In the genomic region with DNA sequence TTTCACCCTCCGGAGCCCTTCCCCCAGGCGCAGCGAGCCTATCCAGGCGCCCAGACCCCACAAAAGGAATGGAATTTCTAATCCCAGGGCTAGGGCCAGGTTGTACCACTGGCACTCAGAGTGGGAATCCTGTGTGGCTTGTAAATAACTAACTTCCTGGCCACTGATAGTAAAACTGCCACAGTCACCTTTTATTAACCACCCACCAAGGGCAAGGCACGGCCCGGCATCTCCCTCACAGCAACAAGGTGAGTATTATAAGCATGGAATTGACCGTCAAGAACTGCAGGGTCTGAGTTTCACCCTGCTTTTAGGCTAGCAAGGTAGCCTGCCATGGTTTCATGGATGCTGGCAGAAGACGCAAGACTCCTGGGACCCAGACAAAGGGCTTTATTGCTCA, we compare ENCODE assay signal across 1 cellular context.
TF ChIP-seq lines count a peak whose summit lies in the region.

No MANE protein-coding gene starts in this region.

TF ChIP-seq in SK-N-SH treated with all-trans-retinoic acid at 6 μM for 48 hours, 23 proteins besides CTCF, POLR2A, EP300 and RAD21 (continued from another document):
- TF ChIP-seq, protein P1, sequence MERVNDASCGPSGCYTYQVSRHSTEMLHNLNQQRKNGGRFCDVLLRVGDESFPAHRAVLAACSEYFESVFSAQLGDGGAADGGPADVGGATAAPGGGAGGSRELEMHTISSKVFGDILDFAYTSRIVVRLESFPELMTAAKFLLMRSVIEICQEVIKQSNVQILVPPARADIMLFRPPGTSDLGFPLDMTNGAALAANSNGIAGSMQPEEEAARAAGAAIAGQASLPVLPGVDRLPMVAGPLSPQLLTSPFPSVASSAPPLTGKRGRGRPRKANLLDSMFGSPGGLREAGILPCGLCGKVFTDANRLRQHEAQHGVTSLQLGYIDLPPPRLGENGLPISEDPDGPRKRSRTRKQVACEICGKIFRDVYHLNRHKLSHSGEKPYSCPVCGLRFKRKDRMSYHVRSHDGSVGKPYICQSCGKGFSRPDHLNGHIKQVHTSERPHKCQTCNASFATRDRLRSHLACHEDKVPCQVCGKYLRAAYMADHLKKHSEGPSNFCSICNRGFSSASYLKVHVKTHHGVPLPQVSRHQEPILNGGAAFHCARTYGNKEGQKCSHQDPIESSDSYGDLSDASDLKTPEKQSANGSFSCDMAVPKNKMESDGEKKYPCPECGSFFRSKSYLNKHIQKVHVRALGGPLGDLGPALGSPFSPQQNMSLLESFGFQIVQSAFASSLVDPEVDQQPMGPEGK (CRISPR knock-in tag; IDR thresholded peaks at IDR 0.05; ENCODE audit: borderline replicate concordance), result no peak
- TF ChIP-seq TCF4 (CRISPR knock-in tag; IDR thresholded peaks at IDR 0.05; ENCODE audit: borderline replicate concordance) (no peak), GLIS3 (CRISPR knock-in tag; IDR thresholded peaks at IDR 0.05) (no peak), ESRRG (CRISPR knock-in tag; IDR thresholded peaks at IDR 0.05) (no peak), ZNF8 (CRISPR knock-in tag; IDR thresholded peaks at IDR 0.05) (no peak), OSR1 (CRISPR knock-in tag; IDR thresholded peaks at IDR 0.05) (no peak), PPARA (CRISPR knock-in tag; IDR thresholded peaks at IDR 0.05; ENCODE audit: borderline replicate concordance) (no peak), TOX (CRISPR knock-in tag; IDR thresholded peaks at IDR 0.05; ENCODE audit: borderline replicate concordance) (no peak)
- TF ChIP-seq, protein P2, sequence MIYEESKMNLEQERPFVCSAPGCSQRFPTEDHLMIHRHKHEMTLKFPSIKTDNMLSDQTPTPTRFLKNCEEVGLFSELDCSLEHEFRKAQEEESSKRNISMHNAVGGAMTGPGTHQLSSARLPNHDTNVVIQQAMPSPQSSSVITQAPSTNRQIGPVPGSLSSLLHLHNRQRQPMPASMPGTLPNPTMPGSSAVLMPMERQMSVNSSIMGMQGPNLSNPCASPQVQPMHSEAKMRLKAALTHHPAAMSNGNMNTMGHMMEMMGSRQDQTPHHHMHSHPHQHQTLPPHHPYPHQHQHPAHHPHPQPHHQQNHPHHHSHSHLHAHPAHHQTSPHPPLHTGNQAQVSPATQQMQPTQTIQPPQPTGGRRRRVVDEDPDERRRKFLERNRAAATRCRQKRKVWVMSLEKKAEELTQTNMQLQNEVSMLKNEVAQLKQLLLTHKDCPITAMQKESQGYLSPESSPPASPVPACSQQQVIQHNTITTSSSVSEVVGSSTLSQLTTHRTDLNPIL (CRISPR knock-in tag; IDR thresholded peaks at IDR 0.05; ENCODE audit: low read depth), result no peak
TF ChIP-seq in SK-N-SH treated with all-trans-retinoic acid at 6 μM for 48 hours: peak in this region for 0.
